In the genomic region with DNA sequence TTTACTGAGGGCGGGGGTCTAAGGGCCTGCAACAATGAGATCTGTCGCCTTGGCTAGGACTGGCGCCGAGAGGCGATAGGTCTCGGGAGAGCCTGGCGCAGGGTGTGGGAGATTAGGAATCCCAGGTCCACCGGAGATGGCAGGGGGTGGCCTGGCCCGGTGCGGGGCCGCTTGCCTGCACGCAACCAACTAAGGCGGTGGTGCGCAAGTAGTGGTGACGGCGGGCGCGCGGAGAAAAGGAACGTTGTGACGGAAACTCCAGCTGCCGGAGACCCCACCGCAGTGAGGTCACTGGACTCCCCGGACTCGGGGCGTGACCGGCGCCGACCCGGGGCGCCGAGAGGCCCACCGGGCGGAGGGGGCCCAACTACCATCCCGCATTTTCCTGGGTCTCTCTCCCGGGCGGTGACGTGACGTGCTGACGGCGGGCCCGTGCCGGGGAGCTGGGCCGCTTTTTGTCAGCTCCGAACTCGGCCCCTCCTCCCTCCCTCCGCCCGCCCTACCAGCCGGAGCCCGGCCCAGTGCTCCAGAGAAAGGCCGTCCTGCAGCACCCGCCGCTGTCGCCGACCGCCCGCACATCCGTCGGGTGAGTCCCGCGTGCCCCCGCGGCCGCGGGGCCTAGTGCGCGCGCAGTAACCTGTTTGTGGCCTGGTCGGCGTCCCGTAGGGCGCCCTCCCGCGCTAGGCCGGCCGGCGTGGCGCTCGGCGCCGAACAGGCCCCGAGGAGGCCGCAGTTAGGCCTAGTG, we compare ENCODE assay signal across 9 cellular contexts. TPM values are rescaled to one million over a fixed set of nuclear protein-coding genes. Genes with fewer than 3 reads are reported as not detected.
DNase-seq lines count a peak whose midpoint lies in the region; ATAC-seq, FAIRE-seq and TF ChIP-seq lines count a peak whose summit lies in the region.
"Had no signal": no experiment of that assay in that cellular context is flagged by ENCODE, and none has a peak within 500 bp of the region (broad histone marks: within the 10 kb centered on the region; RNA-seq: fewer than 3 reads in every experiment).

Gene ZFY, plus strand, starts transcription at position 521 of the 745 bp plus-strand sequence. CDS start 18,556 bp downstream, outside the sequence.

- no peaks in the 10 kb centered on the region; the same call in 1 of the 2 replicates for H3K23me2 ChIP-seq in H1 (ENCODE audit: low read depth, low read length)

- peaks cover 2 to 47% of the 10 kb centered on the region in 2 experiments; a peak in 3 of 4 replicates for H3K79me2 ChIP-seq in H1 (ENCODE audit: control insufficient read depth in 1 of 2, insufficient read depth in 2 of 2, low read length in 2 of 2)

- no peak for FAIRE-seq in H1 (lab: Jason Lieb, UNC)

- CTCF ChIA-PET in H1 (lab: Charles Lee; ENCODE audit: partially characterized antibody), result no interaction called here

- TF ChIP-seq EP300 in H1 (IDR thresholded peaks at IDR 0.05; ENCODE audit: borderline replicate concordance in 1 of 2, low read depth in 2 of 2, low read length in 2 of 2), result no peak

- H3K18ac ChIP-seq in H1 (ENCODE audit: extremely low read depth, low read length), result peak within 1 kb of the TSS; percentile 60

- no peak within 1 kb of the TSS for H2BK15ac ChIP-seq in H1 (ENCODE audit: low read length)

- DNase-seq in COR-L47 (lab: John Stamatoyannopoulos, UW) (peak; percentile 67), T-helper 2 cell (peak in 4 of 5 experiments; percentile 41 to 83 (median 54)), H1 (ENCODE audit: low read depth in 1 of 2, low spot score in 2 of 2) (peak in 1 of 2 experiments; percentile 62), pons (ENCODE audit: low spot score) (peak; percentile 19), COLO829 (ENCODE audit: low spot score) (no peak), BE2C (no peak)

- peak within 1 kb of the TSS; percentile 66 to 71 for H3K4me2 ChIP-seq in H1 (ENCODE audit: insufficient read depth in 1 of 2, low read depth in 2 of 2, low read length in 2 of 2)

- H2BK20ac ChIP-seq in H1 (ENCODE audit: low read length), result no peak within 1 kb of the TSS

- H4K20me1 ChIP-seq in H1 (replicated peaks in 1 of 2; ENCODE audit: control insufficient read depth in 1 of 2, insufficient read depth in 2 of 2, low read length in 2 of 2), result no peaks in the 10 kb centered on the region

- peak within 1 kb of the TSS; percentile 97 for H4K91ac ChIP-seq in H1 (replicated peaks; ENCODE audit: insufficient read length, low read length)

- no peak within 1 kb of the TSS for H2BK120ac ChIP-seq in H1 (replicated peaks; ENCODE audit: low read depth, low read length)

- H2BK5ac ChIP-seq in H1 (ENCODE audit: low read depth, low read length), result peak within 1 kb of the TSS; percentile 97

- H3K4me1 ChIP-seq in H1 (replicated peaks in 1 of 4; ENCODE audit: control insufficient read depth in 3 of 4, insufficient read depth in 4 of 4, low read length in 3 of 4) (peaks cover 0 to 10% (median under 1%) of the 10 kb centered on the region in 4 experiments; a peak in 2 of 7 replicates), BE2C (no peaks in the 10 kb centered on the region)

- H2AFZ ChIP-seq in H1 (ENCODE audit: low read length), result no peak within 1 kb of the TSS; the same call in 1 of the 2 replicates

- no peak for TF ChIP-seq RAD21 in H1 (IDR thresholded peaks at IDR 0.05 in 1 of 2, conservative IDR thresholded peaks at IDR 0.05 in 1 of 2; ENCODE audit: low read depth in 2 of 2, low read length in 2 of 2)

- POLR2A ChIA-PET in H1 (lab: Charles Lee; ENCODE audit: partially characterized antibody), result interaction anchor here (0.6 kb wide), 1 partner anchor 1094 kb away, joined by 3 read pairs; no protein-coding TSS in a partner anchor

- peak within 1 kb of the TSS; percentile 93 for H4K5ac ChIP-seq in H1 (ENCODE audit: insufficient read length, low read depth, low read length)

- H3K4me3 ChIP-seq in H1 (ENCODE audit: extremely low read depth in 1 of 4, insufficient read depth in 2 of 4, low read depth in 3 of 4, low read length in 4 of 4) (peak within 1 kb of the TSS; percentile 64 to 83 (median 75)), BE2C (ENCODE audit: low read depth, low read length) (no peak within 1 kb of the TSS)

- peak within 1 kb of the TSS; percentile 90 for H3K56ac ChIP-seq in H1 (replicated peaks; ENCODE audit: insufficient read length, low read depth, low read length)

- peak in 1 of 2 experiments; percentile 38; a peak in 1 of 3 replicates for TF ChIP-seq POLR2A in H1 (IDR thresholded peaks at IDR 0.05; ENCODE audit: control extremely low read depth in 1 of 2, low read depth in 2 of 2, low read length in 2 of 2)

- H3K27me3 ChIP-seq in H1 (replicated peaks in 1 of 4; ENCODE audit: control insufficient read depth in 3 of 4, extremely low read depth in 1 of 4, insufficient read depth in 3 of 4, low read length in 3 of 4) (no peaks in the 10 kb centered on the region), BE2C (no peaks in the 10 kb centered on the region)

- H3K23ac ChIP-seq in H1 (ENCODE audit: insufficient read length), result no peak within 1 kb of the TSS

- ATAC-seq in HG02938 (IDR thresholded peaks at IDR 0.05; ENCODE audit: unreplicated experiment) (peak; percentile 27), GM21529 (IDR thresholded peaks at IDR 0.05; ENCODE audit: unreplicated experiment) (no peak)

- H3K36me3 ChIP-seq in H1 (ENCODE audit: control insufficient read depth in 2 of 4, insufficient read depth in 4 of 4, low read length in 3 of 4) (no peaks in the 10 kb centered on the region; a peak in 1 of 8 replicates), BE2C (no peaks in the 10 kb centered on the region)

- H4K8ac ChIP-seq in H1 (ENCODE audit: extremely low read depth, insufficient read depth, low read length), result peak within 1 kb of the TSS; percentile 99; the same call in 1 of the 2 replicates

- H3K27ac ChIP-seq in H1 (ENCODE audit: low read depth, low read length), result peak within 1 kb of the TSS; percentile 99

- no peak within 1 kb of the TSS for H3K14ac ChIP-seq in H1 (ENCODE audit: insufficient read length)

- no peak within 1 kb of the TSS for H2BK12ac ChIP-seq in H1 (ENCODE audit: low read depth, low read length)

- no peak within 1 kb of the TSS for H2AK5ac ChIP-seq in H1 (ENCODE audit: low read depth, low read length)

- TF ChIP-seq CTCF in H1 (IDR thresholded peaks at IDR 0.05; ENCODE audit: control extremely low read depth in 1 of 3, insufficient read depth in 1 of 3, low read depth in 1 of 3, low read length in 3 of 3) (no peak), BE2C (IDR thresholded peaks at IDR 0.05; ENCODE audit: low read depth, low read length) (no peak)

- no peaks in the 10 kb centered on the region for H3K79me1 ChIP-seq in H1 (ENCODE audit: low read depth, low read length)

- no peaks in the 10 kb centered on the region for H3K9me3 ChIP-seq in H1 (ENCODE audit: insufficient read depth in 2 of 2, low read depth in 1 of 2, low read length in 1 of 2)
- no peaks in the 10 kb centered on the region for H3K9me3 ChIP-seq in BE2C

- no peak within 1 kb of the TSS for H3K4ac ChIP-seq in H1 (replicated peaks; ENCODE audit: insufficient read length, low read depth, low read length)

- 1% methylated on average over 15 of the region's 83 CpGs; no CpG with 5 or more reads in 1 of the 2 experiments for WGBS in H1 (ENCODE audit: extremely low coverage in 1 of 2, insufficient coverage in 1 of 2, insufficient read length in 1 of 2, insufficient replicate concordance in 2 of 2, low coverage in 1 of 2, low lambda C conversion rate in 2 of 2, missing lambda C conversion rate in 1 of 2), 2 experiments

- peak within 1 kb of the TSS; percentile 82 to 98 (median 96) for H3K9ac ChIP-seq in H1 (replicated peaks in 1 of 4; ENCODE audit: extremely low read depth in 1 of 4, low read depth in 3 of 4, low read length in 3 of 4)

TF ChIP-seq in H1, 55 proteins besides CTCF, POLR2A, EP300 and RAD21:
- TF ChIP-seq POLR2AphosphoS5 (IDR thresholded peaks at IDR 0.05; ENCODE audit: low read depth, low read length) (peak; percentile 44), TBP (IDR thresholded peaks at IDR 0.05; ENCODE audit: low read depth, low read length) (no peak), RBBP5 (IDR thresholded peaks at IDR 0.05; ENCODE audit: borderline replicate concordance, low read depth, low read length) (0 out of 2 replicates have a peak, but pooled peaks have one; percentile 5)

RNA-seq across cellular contexts. Expression of gene ZFY, which starts in this region (rescaled TPM):
- total RNA-seq in H1 (2021; fragmentation: NEBNext Ultra II Directional; extraction: Animal tissue kit (Norgen Biotek cat#: 25700)), result 8.9 and 9.7 TPM in 2 replicates
- polyA plus RNA-seq in H1 (2011; rRNA removed), result 1.1 and 1.5 TPM in 2 replicates
- 2.4 TPM for polyA plus RNA-seq in H1 (2011; cell fraction: cytosol; rRNA removed)
- 1.8 TPM for polyA plus RNA-seq in H1 (2011; cell fraction: nucleus; rRNA removed)
- polyA plus RNA-seq in H1 (2012, experiment 1 of 2), result 4.2 to 5.9 TPM (median 5.0 TPM) in 4 replicates
- polyA plus RNA-seq in H1 (2012, experiment 2 of 2), result 0.28 TPM
- 4.7 TPM for polyA plus RNA-seq in H1 (2013, experiment 1 of 2)
- polyA plus RNA-seq in H1 (2013, experiment 2 of 2), result 4.3 TPM
- polyA minus RNA-seq in H1 (2011; rRNA and poly(A)+ RNA removed), result 14.0 and 24.3 TPM in 2 replicates
- 7.3 TPM for polyA minus RNA-seq in H1 (2011; cell fraction: cytosol; rRNA and poly(A)+ RNA removed)
- polyA minus RNA-seq in H1 (2011; cell fraction: nucleus; rRNA and poly(A)+ RNA removed), result 13.8 TPM
- polyA plus RNA-seq in BE2C (2012; ENCODE audit: insufficient read depth, insufficient read length, low read depth), result not detected
- total RNA-seq: glomerular endothelial cell had no signal

Comparison
In these comparisons a context has a peak if more than half of its experiments do, and no peak if none do; other contexts are left out.
1. DNase-seq: peak in COR-L47 (single experiment), T-helper 2 cell (4 of 5) and pons (single experiment); none in COLO829 (single experiment) and BE2C (single experiment).